ENCODE assay signal across 1 cellular context in genomic region chr11:126007263-126007662, GRCh38.
TF ChIP-seq lines count a peak whose summit lies in the region.

No MANE protein-coding gene starts in this region.

TF ChIP-seq in IMR-90, 13 proteins besides CTCF, POLR2A, EP300 and RAD21 (continued from another document):
- no peak for TF ChIP-seq MXI1 (IDR thresholded peaks at IDR 0.05; ENCODE audit: borderline replicate concordance, low read depth, low read length)
- no peak for TF ChIP-seq CHD1 (IDR thresholded peaks at IDR 0.05; ENCODE audit: low read depth, low read length)
- TF ChIP-seq RFX5 (IDR thresholded peaks at IDR 0.05; ENCODE audit: low read depth, low read length): no peak
- TF ChIP-seq NFE2L2 (IDR thresholded peaks at IDR 0.05; ENCODE audit: low read depth, low read length): no peak
- no peak for TF ChIP-seq MAZ (IDR thresholded peaks at IDR 0.05; ENCODE audit: borderline replicate concordance, low read depth, low read length)
- no peak for TF ChIP-seq FOS (IDR thresholded peaks at IDR 0.05; ENCODE audit: low read depth, low read length)
- no peak for TF ChIP-seq CEBPB (IDR thresholded peaks at IDR 0.05; ENCODE audit: low read depth, low read length)
- no peak for TF ChIP-seq SMC3 (IDR thresholded peaks at IDR 0.05; ENCODE audit: low read depth, low read length)
- no peak for TF ChIP-seq ELK1 (IDR thresholded peaks at IDR 0.05; ENCODE audit: borderline replicate concordance, low read depth, low read length)
TF ChIP-seq in IMR-90: peak in this region for 0.
